In genomic region chr15:67322481-67322880, GRCh38 we compare ENCODE assay signal across 13 cellular contexts.
"Had no signal": no experiment of that assay in that cellular context is flagged by ENCODE, and none has a peak within 500 bp of the region (broad histone marks: within the 10 kb centered on the region; RNA-seq: fewer than 3 reads in every experiment).

No MANE protein-coding gene starts in this region.

- H3K36me3 ChIP-seq: adrenal gland, brain microvascular endothelial cell, uterus had no signal

- H3K27me3 ChIP-seq: adrenal gland, brain microvascular endothelial cell, hepatocyte, uterus had no signal

- DNase-seq: activated CD4-positive, alpha-beta T cell treated with anti-CD3 and anti-CD28 coated beads for 48 hours; activated CD8-positive, alpha-beta memory T cell treated with anti-CD3 and anti-CD28 coated beads, Interleukin-2, amount 50 U/mL, for 48 hours; activated CD8-positive, alpha-beta T cell treated with anti-CD3 and anti-CD28 coated beads, Interleukin-2, amount 10 ng/mL, durations not matched to agents 7 days and 5 days; activated naive CD4-positive, alpha-beta T cell treated with anti-CD3 and anti-CD28 coated beads for 36 hours; adrenal gland; brain microvascular endothelial cell; endodermal cell; kidney glomerular epithelial cell; retina; small intestine; uterus had no signal

- H3K4me1 ChIP-seq: adrenal gland, parathyroid adenoma, uterus had no signal

- H3K4me3 ChIP-seq: adrenal gland, hepatocyte, uterus had no signal

- H3K27ac ChIP-seq: adrenal gland, brain microvascular endothelial cell, hepatocyte, parathyroid adenoma, uterus had no signal
